Comparison of ENCODE assay signal across 27 cellular contexts in genomic region chr11:132610216-132610615, GRCh38.
A peak's percentile ranks its signal among the peaks of the same experiment; 100 is the strongest.
DNase-seq lines count a peak whose midpoint lies in the region; ATAC-seq and TF ChIP-seq lines count a peak whose summit lies in the region.
"Had no signal": no experiment of that assay in that cellular context is flagged by ENCODE, and none has a peak within 500 bp of the region (broad histone marks: within the 10 kb centered on the region; RNA-seq: fewer than 3 reads in every experiment).

No MANE protein-coding gene starts in this region.

- TF ChIP-seq CTCF in astrocyte of the spinal cord (IDR thresholded peaks at IDR 0.05; ENCODE audit: low read depth, low read length): no peak

- DNase-seq in AG08396 (ENCODE audit: low spot score) (peak; percentile 10), M059J (ENCODE audit: low read depth) (peak; percentile 66), astrocyte of the spinal cord (ENCODE audit: low read depth, low spot score) (peak; percentile 41), iris pigment epithelial cell (ENCODE audit: low read depth) (peak; percentile 16), COR-L47 (lab: John Stamatoyannopoulos, UW) (no peak), D341Med (ENCODE audit: low spot score) (no peak), DMS53 (lab: John Stamatoyannopoulos, UW) (no peak)
- DNase-seq: activated CD4-positive, alpha-beta T cell treated with anti-CD3 and anti-CD28 coated beads for 4 hours; activated T-cell treated with anti-CD3 and anti-CD28 coated beads for 4 hours; central memory CD4-positive, alpha-beta T cell; EL; erythroblast; KG1; kidney glomerular epithelial cell; lower lobe of right lung; mucosa of descending colon; NCI-H1694; NCI-H446; NCI-H82; SW 1271; trophoblast cell had no signal

- H3K4me3 ChIP-seq in astrocyte of the spinal cord (ENCODE audit: low read depth, low read length): no peak overlapping the region
- H3K4me3 ChIP-seq: BLaER1 treated with 17β-estradiol and CSF1 and Interleukin-3, amounts not matched to agents 10 nM and 100 nM; HAP-1; lower lobe of right lung; mucosa of descending colon had no signal

- ATAC-seq in SK-N-SH treated with all-trans-retinoic acid at 6 μM for 48 hours: no peak
- ATAC-seq: activated naive CD4-positive, alpha-beta T cell treated with anti-CD3 and anti-CD28 coated beads, Interleukin-2, amount 50 U/mL, for 72 hours; lower lobe of right lung; mucosa of descending colon; natural killer cell treated with Interleukin-12 subunit alpha and Interleukin-12 subunit beta and Interleukin-15 and Interleukin-18, amount 100 ng/mL, for 72 hours; stimulated activated effector memory CD8-positive, alpha-beta T cell treated with anti-CD3 and anti-CD28 coated beads, Interleukin-12 subunit alpha, Interleukin-12 subunit beta, amount 100 ng/mL, for 72 hours had no signal

- in situ Hi-C loops in astrocyte of the spinal cord (cut with HindIII; ENCODE audit: low sequenced_read_pairs): no loop called here

TF ChIP-seq in SK-N-SH treated with all-trans-retinoic acid at 6 μM for 48 hours, 23 proteins besides CTCF, POLR2A, EP300 and RAD21:
- TF ChIP-seq TCF4 (CRISPR knock-in tag; IDR thresholded peaks at IDR 0.05; ENCODE audit: borderline replicate concordance) (no peak), CSDC2 (CRISPR knock-in tag; IDR thresholded peaks at IDR 0.05) (no peak), ZNF70 (CRISPR knock-in tag; IDR thresholded peaks at IDR 0.05) (no peak), OSR1 (CRISPR knock-in tag; IDR thresholded peaks at IDR 0.05) (no peak), ISL1 (CRISPR knock-in tag; IDR thresholded peaks at IDR 0.05) (no peak), ZNF565 (CRISPR knock-in tag; conservative IDR thresholded peaks at IDR 0.05; ENCODE audit: low read depth) (no peak), BACH2 (CRISPR knock-in tag; IDR thresholded peaks at IDR 0.05; ENCODE audit: borderline replicate concordance) (no peak), ZNF8 (CRISPR knock-in tag; IDR thresholded peaks at IDR 0.05) (no peak), ZFP3 (CRISPR knock-in tag; IDR thresholded peaks at IDR 0.05) (no peak), POU6F1 (CRISPR knock-in tag; IDR thresholded peaks at IDR 0.05; ENCODE audit: borderline replicate concordance, low read depth) (no peak)
- TF ChIP-seq, protein P1, sequence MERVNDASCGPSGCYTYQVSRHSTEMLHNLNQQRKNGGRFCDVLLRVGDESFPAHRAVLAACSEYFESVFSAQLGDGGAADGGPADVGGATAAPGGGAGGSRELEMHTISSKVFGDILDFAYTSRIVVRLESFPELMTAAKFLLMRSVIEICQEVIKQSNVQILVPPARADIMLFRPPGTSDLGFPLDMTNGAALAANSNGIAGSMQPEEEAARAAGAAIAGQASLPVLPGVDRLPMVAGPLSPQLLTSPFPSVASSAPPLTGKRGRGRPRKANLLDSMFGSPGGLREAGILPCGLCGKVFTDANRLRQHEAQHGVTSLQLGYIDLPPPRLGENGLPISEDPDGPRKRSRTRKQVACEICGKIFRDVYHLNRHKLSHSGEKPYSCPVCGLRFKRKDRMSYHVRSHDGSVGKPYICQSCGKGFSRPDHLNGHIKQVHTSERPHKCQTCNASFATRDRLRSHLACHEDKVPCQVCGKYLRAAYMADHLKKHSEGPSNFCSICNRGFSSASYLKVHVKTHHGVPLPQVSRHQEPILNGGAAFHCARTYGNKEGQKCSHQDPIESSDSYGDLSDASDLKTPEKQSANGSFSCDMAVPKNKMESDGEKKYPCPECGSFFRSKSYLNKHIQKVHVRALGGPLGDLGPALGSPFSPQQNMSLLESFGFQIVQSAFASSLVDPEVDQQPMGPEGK (CRISPR knock-in tag; IDR thresholded peaks at IDR 0.05; ENCODE audit: borderline replicate concordance): no peak
- TF ChIP-seq, protein P2, sequence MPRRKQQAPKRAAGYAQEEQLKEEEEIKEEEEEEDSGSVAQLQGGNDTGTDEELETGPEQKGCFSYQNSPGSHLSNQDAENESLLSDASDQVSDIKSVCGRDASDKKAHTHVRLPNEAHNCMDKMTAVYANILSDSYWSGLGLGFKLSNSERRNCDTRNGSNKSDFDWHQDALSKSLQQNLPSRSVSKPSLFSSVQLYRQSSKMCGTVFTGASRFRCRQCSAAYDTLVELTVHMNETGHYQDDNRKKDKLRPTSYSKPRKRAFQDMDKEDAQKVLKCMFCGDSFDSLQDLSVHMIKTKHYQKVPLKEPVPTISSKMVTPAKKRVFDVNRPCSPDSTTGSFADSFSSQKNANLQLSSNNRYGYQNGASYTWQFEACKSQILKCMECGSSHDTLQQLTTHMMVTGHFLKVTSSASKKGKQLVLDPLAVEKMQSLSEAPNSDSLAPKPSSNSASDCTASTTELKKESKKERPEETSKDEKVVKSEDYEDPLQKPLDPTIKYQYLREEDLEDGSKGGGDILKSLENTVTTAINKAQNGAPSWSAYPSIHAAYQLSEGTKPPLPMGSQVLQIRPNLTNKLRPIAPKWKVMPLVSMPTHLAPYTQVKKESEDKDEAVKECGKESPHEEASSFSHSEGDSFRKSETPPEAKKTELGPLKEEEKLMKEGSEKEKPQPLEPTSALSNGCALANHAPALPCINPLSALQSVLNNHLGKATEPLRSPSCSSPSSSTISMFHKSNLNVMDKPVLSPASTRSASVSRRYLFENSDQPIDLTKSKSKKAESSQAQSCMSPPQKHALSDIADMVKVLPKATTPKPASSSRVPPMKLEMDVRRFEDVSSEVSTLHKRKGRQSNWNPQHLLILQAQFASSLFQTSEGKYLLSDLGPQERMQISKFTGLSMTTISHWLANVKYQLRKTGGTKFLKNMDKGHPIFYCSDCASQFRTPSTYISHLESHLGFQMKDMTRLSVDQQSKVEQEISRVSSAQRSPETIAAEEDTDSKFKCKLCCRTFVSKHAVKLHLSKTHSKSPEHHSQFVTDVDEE (CRISPR knock-in tag; IDR thresholded peaks at IDR 0.05): no peak

Comparison
In these comparisons a context has a peak if more than half of its experiments do, and no peak if none do; other contexts are left out.
1. DNase-seq: peak in AG08396 (single experiment), M059J (single experiment), astrocyte of the spinal cord (single experiment) and iris pigment epithelial cell (single experiment); none in COR-L47 (single experiment), D341Med (single experiment) and DMS53 (single experiment).